In the genomic region with DNA sequence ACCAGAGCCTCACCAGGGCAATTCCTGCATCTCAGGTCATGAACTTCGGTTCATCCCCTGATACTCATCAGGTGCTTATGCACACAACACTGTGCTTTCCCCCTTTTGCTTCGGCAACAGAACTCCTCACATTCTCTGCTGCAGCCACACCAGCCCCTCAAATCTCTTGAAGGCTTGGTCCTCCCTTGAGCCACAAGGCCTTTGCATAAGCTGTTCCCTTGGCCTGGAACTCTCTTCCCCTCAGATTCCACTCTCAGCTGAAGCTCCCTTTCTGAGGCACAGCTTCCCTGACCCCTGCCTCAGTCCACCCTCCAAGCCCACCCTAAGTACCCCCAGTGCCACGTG, we compare ENCODE assay signal across 15 cellular contexts.
DNase-seq lines count a peak whose midpoint lies in the region; ATAC-seq lines count a peak whose summit lies in the region.
"Had no signal": no experiment of that assay in that cellular context is flagged by ENCODE, and none has a peak within 500 bp of the region (broad histone marks: within the 10 kb centered on the region; RNA-seq: fewer than 3 reads in every experiment).

No MANE protein-coding gene starts in this region.

- no peak overlapping the region for H2BK120ac ChIP-seq in neuronal stem cell (ENCODE audit: low read depth, low read length)

- WGBS in neuronal stem cell (ENCODE audit: extremely low coverage in 2 of 2, insufficient read length in 2 of 2, insufficient replicate concordance in 1 of 2), 2 donors: no CpG with 5 or more reads among the region's 3 CpGs

- peak overlapping the region in 4 of 7 donors; percentile 5 to 79 (median 44) for H3K4me3 Mint-ChIP-seq in CD8-positive, alpha-beta memory T cell

- H3K9me3 ChIP-seq in CD8-positive, alpha-beta memory T cell (ENCODE audit: low read length): no peaks in the 10 kb centered on the region
- H3K9me3 ChIP-seq in KOPT-K1 (ENCODE audit: insufficient read depth, low read length, poor library complexity, severe bottlenecking) (no peaks in the 10 kb centered on the region), neuronal stem cell (replicated peaks in 1 of 2; ENCODE audit: control insufficient read depth in 2 of 2, insufficient read depth in 1 of 2, low read depth in 1 of 2, low read length in 2 of 2) (no peaks in the 10 kb centered on the region)
- no peaks in the 10 kb centered on the region for H3K9me3 ChIP-seq in effector memory CD4-positive, alpha-beta T cell (ENCODE audit: control insufficient read depth, low read length)
- H3K9me3 ChIP-seq: gastrocnemius medialis, vagina had no signal

- ATAC-seq in GM21737 (IDR thresholded peaks at IDR 0.05; ENCODE audit: unreplicated experiment): no peak
- ATAC-seq: gastrocnemius medialis had no signal

- H3K14ac ChIP-seq in neuronal stem cell (ENCODE audit: low read length): no peak overlapping the region

- CTCF ChIA-PET in CD8-positive, alpha-beta memory T cell (lab: Charles Lee): interaction anchor here (0.8 to 2.3 kb wide), 12 partner anchors 8 to 144 kb away, joined by 3 to 15 read pairs (median 4); no protein-coding TSS in a partner anchor

- no peak overlapping the region for H3K23ac ChIP-seq in neuronal stem cell (ENCODE audit: low read depth, low read length, poor library complexity)

- peak overlapping the region; percentile 8 for H2AK5ac ChIP-seq in neuronal stem cell (ENCODE audit: low read depth, low read length)

- no peak overlapping the region for H4K8ac ChIP-seq in neuronal stem cell (ENCODE audit: low read depth, low read length)

- H3K36me3 ChIP-seq in CD8-positive, alpha-beta memory T cell (ENCODE audit: insufficient read depth, low read length): no peaks in the 10 kb centered on the region
- H3K36me3 ChIP-seq in KOPT-K1 (ENCODE audit: insufficient read depth, low read length): no peaks in the 10 kb centered on the region
- peaks cover 5% of the 10 kb centered on the region for H3K36me3 ChIP-seq in effector memory CD4-positive, alpha-beta T cell (ENCODE audit: control insufficient read depth, insufficient read depth, low read length)
- no peaks in the 10 kb centered on the region for H3K36me3 ChIP-seq in neuronal stem cell (replicated peaks in 1 of 2; ENCODE audit: control insufficient read depth in 2 of 2, insufficient read depth in 2 of 2, low read length in 2 of 2)
- H3K36me3 ChIP-seq: gastrocnemius medialis, vagina had no signal

- H3K27ac ChIP-seq in CD8-positive, alpha-beta memory T cell (ENCODE audit: low read depth, low read length): no peak overlapping the region
- H3K27ac ChIP-seq in KOPT-K1 (ENCODE audit: low read depth, low read length, poor library complexity, severe bottlenecking): peak overlapping the region; percentile 86
- peak overlapping the region; percentile 63 for H3K27ac ChIP-seq in effector memory CD4-positive, alpha-beta T cell (ENCODE audit: insufficient read depth, low read length, poor library complexity, severe bottlenecking)
- no peak overlapping the region for H3K27ac ChIP-seq in neuronal stem cell (replicated peaks; ENCODE audit: low read length)
- H3K27ac ChIP-seq: gastrocnemius medialis, vagina had no signal

- H3K79me1 ChIP-seq in neuronal stem cell (ENCODE audit: low read depth, low read length): no peaks in the 10 kb centered on the region

- no peak overlapping the region for H2BK12ac ChIP-seq in neuronal stem cell (ENCODE audit: low read length)

- no peak overlapping the region for H4K91ac ChIP-seq in neuronal stem cell (ENCODE audit: low read depth, low read length, poor library complexity)

- no peaks in the 10 kb centered on the region for H3K27me3 ChIP-seq in CD8-positive, alpha-beta memory T cell (ENCODE audit: insufficient read depth, low read length, poor library complexity, severe bottlenecking)
- no peaks in the 10 kb centered on the region for H3K27me3 ChIP-seq in effector memory CD4-positive, alpha-beta T cell (replicated peaks; ENCODE audit: control insufficient read depth, insufficient read depth, low read length, poor library complexity, severe bottlenecking)
- H3K27me3 ChIP-seq in neuronal stem cell (ENCODE audit: control insufficient read depth in 3 of 3, insufficient read depth in 3 of 3, low read depth in 1 of 3, low read length in 3 of 3): no peaks in the 10 kb centered on the region
- H3K27me3 ChIP-seq: gastrocnemius medialis, vagina had no signal

- no peak overlapping the region for H3K9ac ChIP-seq in neuronal stem cell (ENCODE audit: low read depth, low read length, poor library complexity)

- peaks cover 0 to 72% (median 18%) of the 10 kb centered on the region in 3 donors for H3K36me3 Mint-ChIP-seq in CD8-positive, alpha-beta memory T cell

- peak overlapping the region; percentile 53 for H2BK15ac ChIP-seq in neuronal stem cell (ENCODE audit: low read length)

- no peak overlapping the region for H3K18ac ChIP-seq in neuronal stem cell (ENCODE audit: low read length)

- POLR2A ChIA-PET in CD8-positive, alpha-beta memory T cell (lab: Charles Lee): interaction anchor here (0.6 kb wide), 1 partner anchor 784 kb away, joined by 3 read pairs; no protein-coding TSS in a partner anchor

- DNase-seq in CD8-positive, alpha-beta memory T cell: peak in 1 of 5 donors; percentile 16
- no peak for DNase-seq in effector memory CD4-positive, alpha-beta T cell
- no peak for DNase-seq in neuronal stem cell (ENCODE audit: low spot score)
- no peak for DNase-seq in HK-2 (ENCODE audit: unreplicated experiment)
- DNase-seq in ureter (ENCODE audit: low spot score): no peak
- DNase-seq: activated CD8-positive, alpha-beta memory T cell treated with anti-CD3 and anti-CD28 coated beads, Interleukin-2, amount 50 U/mL, for 48 hours; amygdala; C1 segment of cervical spinal cord; gastrocnemius medialis; mesenchymal stem cell; NCI-H1694; NCI-H446 treated with DMSO at 0.1 percent for 48 hours had no signal

- peaks cover 57% of the 10 kb centered on the region for H3K4me1 ChIP-seq in CD8-positive, alpha-beta memory T cell (ENCODE audit: insufficient read depth, low read length)
- H3K4me1 ChIP-seq in effector memory CD4-positive, alpha-beta T cell (ENCODE audit: control insufficient read depth, insufficient read depth, low read length, poor library complexity, severe bottlenecking): peaks cover 53% of the 10 kb centered on the region
- H3K4me1 ChIP-seq in neuronal stem cell (ENCODE audit: control insufficient read depth in 2 of 2, insufficient read depth in 1 of 2, low read depth in 1 of 2, low read length in 2 of 2): peaks cover 16 to 20% of the 10 kb centered on the region in 2 donors
- H3K4me1 ChIP-seq: gastrocnemius medialis had no signal

- peak overlapping the region; percentile 17 for H3K4me3 ChIP-seq in CD8-positive, alpha-beta memory T cell (ENCODE audit: low read length)
- no peak overlapping the region for H3K4me3 ChIP-seq in effector memory CD4-positive, alpha-beta T cell (ENCODE audit: insufficient read depth, low read depth, low read length, poor library complexity, severe bottlenecking)
- peak overlapping the region in 1 of 2 donors; percentile 1 for H3K4me3 ChIP-seq in neuronal stem cell (ENCODE audit: low read length in 2 of 2)
- H3K4me3 ChIP-seq: gastrocnemius medialis, vagina had no signal

- H3K9me3 Mint-ChIP-seq in CD8-positive, alpha-beta memory T cell: no peaks in the 10 kb centered on the region

- no peak overlapping the region for H2BK5ac ChIP-seq in neuronal stem cell (ENCODE audit: low read length)

- H3K27me3 Mint-ChIP-seq in CD8-positive, alpha-beta memory T cell: no peaks in the 10 kb centered on the region

- H2AFZ ChIP-seq in neuronal stem cell (ENCODE audit: low read length): no peak overlapping the region

- H3K4ac ChIP-seq in neuronal stem cell (ENCODE audit: low read length): no peak overlapping the region

- no peak overlapping the region for H3K4me2 ChIP-seq in neuronal stem cell (ENCODE audit: insufficient read depth, low read length, poor library complexity, severe bottlenecking)

- H3K4me1 Mint-ChIP-seq in CD8-positive, alpha-beta memory T cell: peaks cover 67 to 80% (median 80%) of the 10 kb centered on the region in 3 donors

- peak overlapping the region; percentile 76 to 98 (median 94) for H3K27ac Mint-ChIP-seq in CD8-positive, alpha-beta memory T cell

Comparison
In these comparisons a context has a peak if more than half of its experiments do, and no peak if none do; other contexts are left out.
1. H3K27ac ChIP-seq: peak in KOPT-K1 (single experiment) and effector memory CD4-positive, alpha-beta T cell (single experiment); none in CD8-positive, alpha-beta memory T cell (single experiment) and neuronal stem cell (single experiment).